9 cellular contexts compared by ENCODE assay signal in genomic region chr11:2888266-2888968, GRCh38. TPM values are rescaled to one million over a fixed set of nuclear protein-coding genes. Genes with fewer than 3 reads are reported as not detected.
DNase-seq lines count a peak whose midpoint lies in the region; ATAC-seq and TF ChIP-seq lines count a peak whose summit lies in the region.
"Had no signal": no experiment of that assay in that cellular context is flagged by ENCODE, and none has a peak within 500 bp of the region (broad histone marks: within the 10 kb centered on the region; RNA-seq: fewer than 3 reads in every experiment).

No MANE protein-coding gene starts in this region.

- no peak overlapping the region for H3K27ac ChIP-seq in right atrium auricular region

- no peak overlapping the region for H3K4me3 ChIP-seq in right atrium auricular region

- H3K27me3 ChIP-seq in right atrium auricular region: no peaks in the 10 kb centered on the region

- TF ChIP-seq CTCF in right atrium auricular region (IDR thresholded peaks at IDR 0.05): peak; percentile 95 to 99

- peak; percentile 64 for ATAC-seq in sciatic nerve
- no peak for ATAC-seq in GM19395 (IDR thresholded peaks at IDR 0.05; ENCODE audit: unreplicated experiment)

- no peaks in the 10 kb centered on the region for H3K9me3 ChIP-seq in right atrium auricular region

- H3K4me1 ChIP-seq in right atrium auricular region: peaks cover 0 to 53% of the 10 kb centered on the region in 2 donors

- H3K36me3 ChIP-seq in right atrium auricular region: no peaks in the 10 kb centered on the region

- DNase-seq in NCI-H1436 (lab: John Stamatoyannopoulos, UW) (peak; percentile 72), NCI-H1436 treated with DMSO at 0.1 percent for 48 hours (lab: John Stamatoyannopoulos, UW) (no peak), NCI-H187 (lab: John Stamatoyannopoulos, UW) (peak; percentile 18 to 51), T1000 (lab: John Stamatoyannopoulos, UW) (peak; percentile 72), amygdala (lab: John Stamatoyannopoulos, UW) (peak in 55 of 56 donors; percentile 37 to 96 (median 77)), right atrium auricular region (ENCODE audit: low spot score) (peak; percentile 96), sciatic nerve (ENCODE audit: low spot score) (peak; percentile 98)

- intact Hi-C loops in sciatic nerve (cut with DNase I): no loop called here

RNA-seq across cellular contexts. Expression of gene CDKN1C, which starts 2.8 kb away (rescaled TPM):
- total RNA-seq in right atrium auricular region (10 to 100 TPM; 17.2 to 28.7 TPM), sciatic nerve (186 TPM)

RNA-seq across cellular contexts. Expression of gene PHLDA2, which starts 40.8 kb away (rescaled TPM):
- total RNA-seq in right atrium auricular region (1 to 10 TPM; 1.8 to 2.6 TPM), sciatic nerve (7.5 TPM)
- total RNA-seq: skeletal muscle tissue had no signal
